Comparison of ENCODE assay signal across 22 cellular contexts in genomic region chr2:47134386-47135090, GRCh38. TPM values are rescaled to one million over a fixed set of nuclear protein-coding genes. Genes with fewer than 3 reads are reported as not detected.
"Had no signal": no experiment of that assay in that cellular context is flagged by ENCODE, and none has a peak within 500 bp of the region (broad histone marks: within the 10 kb centered on the region; RNA-seq: fewer than 3 reads in every experiment).

No MANE protein-coding gene starts in this region.

- H3K4me3 Mint-ChIP-seq: naive thymus-derived CD8-positive, alpha-beta T cell had no signal

- H3K27ac Mint-ChIP-seq: naive thymus-derived CD8-positive, alpha-beta T cell had no signal

- H3K4me2 ChIP-seq: hepatocyte had no signal

- H3K4me3 ChIP-seq: coronary artery, hepatocyte, mucosa of descending colon, sigmoid colon, stomach, thoracic aorta, transverse colon had no signal

- H3K36me3 ChIP-seq: neutrophil, sigmoid colon, stomach, thoracic aorta had no signal

- ATAC-seq: esophagus mucosa; foreskin keratinocyte; mucosa of descending colon; naive thymus-derived CD8-positive, alpha-beta T cell had no signal

- DNase-seq: effector CD8-positive, alpha-beta T cell; kidney glomerular epithelial cell; mammary epithelial cell; mucosa of descending colon; naive thymus-derived CD8-positive, alpha-beta T cell; sigmoid colon; small intestine; stimulated activated CD4-positive, alpha-beta T cell treated with anti-CD3 and anti-CD28 coated beads, Interleukin-12 subunit alpha, Interleukin-12 subunit beta, amount 100 ng/mL, for 4 hours; stimulated activated naive CD4-positive, alpha-beta T cell; stomach; substantia nigra; transverse colon had no signal

- H3K4me1 ChIP-seq: foreskin keratinocyte, stomach, transverse colon had no signal

- H3K27ac ChIP-seq: coronary artery, foreskin keratinocyte, hepatocyte, neutrophil, sigmoid colon, stomach, thoracic aorta, transverse colon had no signal

- H3K79me2 ChIP-seq: hepatocyte had no signal

- H3K27me3 ChIP-seq: foreskin keratinocyte, hepatocyte, neutrophil, sigmoid colon, stomach, transverse colon had no signal

- H3K4me1 Mint-ChIP-seq: naive thymus-derived CD8-positive, alpha-beta T cell had no signal

- H2AFZ ChIP-seq: hepatocyte had no signal

- H3K9me3 ChIP-seq: mucosa of descending colon, neutrophil, sigmoid colon, thoracic aorta had no signal

RNA-seq across cellular contexts. Expression of gene STPG4, which starts 20.6 kb away (rescaled TPM):
- total RNA-seq: hepatocyte, mesenteric fat pad, pulmonary artery endothelial cell, stomach, thoracic aorta, ureter had no signal
- polyA plus RNA-seq: foreskin keratinocyte; mammary epithelial cell; naive thymus-derived CD8-positive, alpha-beta T cell; neural cell; stomach had no signal
